In genomic region chr9:77449177-77450092, GRCh38 we compare ENCODE assay signal across 13 cellular contexts.
DNase-seq lines count a peak whose midpoint lies in the region; ATAC-seq, FAIRE-seq and TF ChIP-seq lines count a peak whose summit lies in the region.
"Had no signal": no experiment of that assay in that cellular context is flagged by ENCODE, and none has a peak within 500 bp of the region (broad histone marks: within the 10 kb centered on the region; RNA-seq: fewer than 3 reads in every experiment).

No MANE protein-coding gene starts in this region.

- H3K4me1 ChIP-seq in lower lobe of right lung, result no peaks in the 10 kb centered on the region
- no peaks in the 10 kb centered on the region for H3K4me1 ChIP-seq in small intestine (ENCODE audit: control insufficient read depth in 2 of 2, insufficient read depth in 1 of 2, low read depth in 1 of 2, low read length in 1 of 2)

- DNase-seq in AG04450 (ENCODE audit: low read depth, low spot score), result no peak
- DNase-seq in HT-29 (ENCODE audit: low spot score), result peak; percentile 10
- DNase-seq in astrocyte of the spinal cord (ENCODE audit: low read depth, low spot score), result peak; percentile 90
- no peak for DNase-seq in lower lobe of right lung
- DNase-seq in NCI-H2227 (lab: John Stamatoyannopoulos, UW; ENCODE audit: unreplicated experiment), result no peak
- DNase-seq in small intestine, result no peak
- DNase-seq in effector CD8-positive, alpha-beta T cell (lab: John Stamatoyannopoulos, UW), result no peak
- DNase-seq: CD4-positive, CD25-positive, alpha-beta regulatory T cell; central memory CD4-positive, alpha-beta T cell; NCI-H1436 had no signal

- WGBS in small intestine, 3 donors, result 63 to 72% (median 70%) methylated on average over 12 of the region's 12 CpGs

- H3K9me3 ChIP-seq in AG04450 (ENCODE audit: control insufficient read depth, insufficient read depth, low read length) (no peaks in the 10 kb centered on the region; the same call in 1 of the 2 replicates), lower lobe of right lung (no peaks in the 10 kb centered on the region), small intestine (ENCODE audit: control insufficient read depth, low read depth) (no peaks in the 10 kb centered on the region)

- H3K27ac ChIP-seq in AG04450 (ENCODE audit: low read depth, low read length) (no peak overlapping the region), lower lobe of right lung (no peak overlapping the region), small intestine (ENCODE audit: low read depth in 1 of 2, low read length in 1 of 2) (no peak overlapping the region)

- FAIRE-seq in small intestine (lab: Jason Lieb, UNC), result no peak
- FAIRE-seq: frontal cortex, TTC549 had no signal

- TF ChIP-seq CTCF in AG04450 (IDR thresholded peaks at IDR 0.05; ENCODE audit: low read depth, low read length) (0 out of 2 replicates have a peak, but pooled peaks have one; percentile 20), astrocyte of the spinal cord (IDR thresholded peaks at IDR 0.05; ENCODE audit: low read depth, low read length) (no peak), lower lobe of right lung (IDR thresholded peaks at IDR 0.05) (no peak)

- ATAC-seq in lower lobe of right lung, result peak; percentile 84 to 92
- ATAC-seq in HG03442 (IDR thresholded peaks at IDR 0.05; ENCODE audit: unreplicated experiment), result no peak

- in situ Hi-C loops in astrocyte of the spinal cord (cut with HindIII; ENCODE audit: low sequenced_read_pairs), result no loop called here

- POLR2A ChIA-PET in AG04450 (lab: Yijun Ruan, JAX), result interaction anchor here (1.0 kb wide), 1 partner anchor 10 kb away, joined by 3 read pairs; no protein-coding TSS in a partner anchor

- intact Hi-C loops in lower lobe of right lung (cut with DNase I), result no loop called here

- CTCF ChIA-PET in AG04450 (lab: Charles Lee), result interaction anchor here (0.6 to 1.2 kb wide), 2 partner anchors 8 to 16 kb away, joined by 3 to 4 read pairs; no protein-coding TSS in a partner anchor

- no peaks in the 10 kb centered on the region for H3K36me3 ChIP-seq in lower lobe of right lung
- no peaks in the 10 kb centered on the region for H3K36me3 ChIP-seq in small intestine (ENCODE audit: control insufficient read depth in 2 of 2, insufficient read depth in 2 of 2, low read length in 2 of 2)

- no peak overlapping the region for H3K4me3 ChIP-seq in AG04450 (ENCODE audit: low read depth, low read length)
- no peak overlapping the region for H3K4me3 ChIP-seq in astrocyte of the spinal cord (ENCODE audit: low read depth, low read length)
- no peak overlapping the region for H3K4me3 ChIP-seq in lower lobe of right lung
- no peak overlapping the region for H3K4me3 ChIP-seq in small intestine (ENCODE audit: low read depth in 1 of 2, low read length in 2 of 2)

- H3K27me3 ChIP-seq in AG04450 (ENCODE audit: control insufficient read depth, insufficient read depth, low read length) (peaks cover 4% of the 10 kb centered on the region), lower lobe of right lung (ENCODE audit: low read depth) (no peaks in the 10 kb centered on the region), small intestine (ENCODE audit: control insufficient read depth in 2 of 2, insufficient read depth in 2 of 2, low read length in 2 of 2) (no peaks in the 10 kb centered on the region)

Comparison
In these comparisons a context has a peak if more than half of its experiments do, and no peak if none do; other contexts are left out.
1. DNase-seq: peak in HT-29 (single experiment) and astrocyte of the spinal cord (single experiment); none in AG04450 (single experiment), lower lobe of right lung (single experiment), NCI-H2227 (single experiment), small intestine (single experiment) and effector CD8-positive, alpha-beta T cell (single experiment).